Comparison of ENCODE assay signal across 16 cellular contexts in the genomic region with DNA sequence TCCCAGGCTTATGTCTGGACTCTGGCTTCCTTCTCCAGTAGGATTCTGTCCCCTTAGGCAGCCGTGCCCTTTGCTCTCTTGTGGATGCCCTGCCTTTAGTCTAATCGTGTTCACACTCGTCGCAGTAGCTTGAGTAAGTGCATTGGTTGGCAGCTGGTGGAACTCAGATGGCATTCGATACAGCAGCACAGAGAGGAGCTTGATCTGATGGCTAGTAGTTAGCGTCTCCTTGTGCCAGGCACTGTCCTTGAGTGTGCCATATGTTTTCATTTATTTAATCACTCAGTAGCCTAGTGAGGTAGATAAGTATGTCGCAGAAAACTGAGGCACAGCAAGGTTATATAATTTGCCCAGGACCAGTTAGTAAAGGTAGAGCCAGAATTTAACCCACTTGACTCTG.
"Had no signal": no experiment of that assay in that cellular context is flagged by ENCODE, and none has a peak within 500 bp of the region (broad histone marks: within the 10 kb centered on the region; RNA-seq: fewer than 3 reads in every experiment).

No MANE protein-coding gene starts in this region.

- H3K9me3 ChIP-seq: left lung, sigmoid colon, spleen, thyroid gland had no signal

- H3K36me3 Mint-ChIP-seq: activated CD4-positive, alpha-beta memory T cell treated with anti-CD3 and anti-CD28 coated beads for 36 hours; activated naive CD8-positive, alpha-beta T cell; naive B cell; WTC11 had no signal

- H3K4me1 ChIP-seq: sigmoid colon, thyroid gland had no signal

- H3K36me3 ChIP-seq: left lung, sigmoid colon, spleen, thyroid gland had no signal

- DNase-seq: activated CD4-positive, alpha-beta memory T cell treated with anti-CD3 and anti-CD28 coated beads for 36 hours; activated CD4-positive, alpha-beta T cell treated with anti-CD3 and anti-CD28 coated beads for 36 hours; caudate nucleus; foreskin melanocyte; hypothalamus; islet precursor cell; left lung; naive B cell; sigmoid colon; spleen; stimulated activated naive CD4-positive, alpha-beta T cell; thyroid gland had no signal

- ATAC-seq: activated CD4-positive, alpha-beta T cell treated with anti-CD3 and anti-CD28 coated beads for 36 hours; left lung; WTC11 had no signal

- H3K27ac ChIP-seq: epithelial cell of prostate, left lung, sigmoid colon, spleen, thyroid gland had no signal

- H3K4me3 Mint-ChIP-seq: activated CD4-positive, alpha-beta memory T cell treated with anti-CD3 and anti-CD28 coated beads for 36 hours; activated CD4-positive, alpha-beta T cell treated with anti-CD3 and anti-CD28 coated beads for 36 hours; activated naive CD8-positive, alpha-beta T cell; naive B cell; neural crest cell; WTC11 had no signal

- H3K27me3 Mint-ChIP-seq: activated CD4-positive, alpha-beta memory T cell treated with anti-CD3 and anti-CD28 coated beads for 36 hours; activated CD4-positive, alpha-beta T cell treated with anti-CD3 and anti-CD28 coated beads for 36 hours; activated naive CD8-positive, alpha-beta T cell; naive B cell had no signal

- H3K4me3 ChIP-seq: left lung, sigmoid colon, spleen, thyroid gland had no signal

- H3K27ac Mint-ChIP-seq: activated CD4-positive, alpha-beta memory T cell treated with anti-CD3 and anti-CD28 coated beads for 36 hours; activated CD4-positive, alpha-beta T cell treated with anti-CD3 and anti-CD28 coated beads for 36 hours; activated naive CD8-positive, alpha-beta T cell; WTC11 had no signal

- H3K27me3 ChIP-seq: left lung, sigmoid colon, spleen, thyroid gland had no signal
